In genomic region chr12:64522316-64522715, GRCh38 we compare ENCODE assay signal across 13 cellular contexts.
DNase-seq lines count a peak whose midpoint lies in the region; ATAC-seq, FAIRE-seq and TF ChIP-seq lines count a peak whose summit lies in the region.
"Had no signal": no experiment of that assay in that cellular context is flagged by ENCODE, and none has a peak within 500 bp of the region (broad histone marks: within the 10 kb centered on the region; RNA-seq: fewer than 3 reads in every experiment).

No MANE protein-coding gene starts in this region.

- H3K4me3 ChIP-seq in HepG2 (replicated peaks in 1 of 3; ENCODE audit: insufficient read depth in 1 of 3, low read depth in 2 of 3, low read length in 3 of 3) (no peak overlapping the region), right lobe of liver (no peak overlapping the region), H1 (ENCODE audit: extremely low read depth in 1 of 4, insufficient read depth in 2 of 4, low read depth in 3 of 4, low read length in 4 of 4) (no peak overlapping the region)
- H3K4me3 ChIP-seq: heart left ventricle, SJSA1 had no signal

- H3K27ac ChIP-seq in HepG2 (ENCODE audit: extremely low read length, insufficient read depth, low read length) (no peak overlapping the region), right lobe of liver (no peak overlapping the region), H1 (ENCODE audit: low read depth, low read length) (peak overlapping the region; percentile 52; the same call in 1 of the 2 replicates)
- H3K27ac ChIP-seq: heart left ventricle, SJSA1 had no signal

- in situ Hi-C loops in HepG2 (cut with HindIII; ENCODE audit: extremely low pct_ligation_motif_present, low pct_unique_long_range_greater_than_20kb), result no loop called here

- no peaks in the 10 kb centered on the region for H3K79me1 ChIP-seq in H1 (ENCODE audit: low read depth, low read length)

- no peak overlapping the region for H4K8ac ChIP-seq in H1 (ENCODE audit: extremely low read depth, insufficient read depth, low read length)

- TF ChIP-seq RAD21 in HepG2 (CRISPR knock-in tag; IDR thresholded peaks at IDR 0.05) (no peak), H1 (IDR thresholded peaks at IDR 0.05 in 1 of 2, conservative IDR thresholded peaks at IDR 0.05 in 1 of 2; ENCODE audit: low read depth in 2 of 2, low read length in 2 of 2) (no peak)

- H3K4me2 ChIP-seq in HepG2 (ENCODE audit: low read depth, low read length) (no peak overlapping the region), H1 (ENCODE audit: insufficient read depth in 1 of 2, low read depth in 2 of 2, low read length in 2 of 2) (peak overlapping the region in 1 of 2 experiments; percentile 34; a peak in 1 of 4 replicates)

- peak overlapping the region; percentile 95; the same call in 1 of the 2 replicates for H2BK5ac ChIP-seq in H1 (ENCODE audit: low read depth, low read length)

- H3K9me3 ChIP-seq in HepG2 (ENCODE audit: low read length) (no peaks in the 10 kb centered on the region), right lobe of liver (no peaks in the 10 kb centered on the region), H1 (ENCODE audit: insufficient read depth in 2 of 2, low read depth in 1 of 2, low read length in 1 of 2) (no peaks in the 10 kb centered on the region)
- H3K9me3 ChIP-seq: heart left ventricle, SJSA1 had no signal

- peak overlapping the region; percentile 27 for H3K27ac Mint-ChIP-seq in type B pancreatic cell
- H3K27ac Mint-ChIP-seq: mesothelial cell of epicardium had no signal

- H3K4me1 ChIP-seq in HepG2 (ENCODE audit: insufficient read depth, low read length) (0 out of 2 replicates have a peak, but pooled peaks cover 8% of the 10 kb centered on the region), right lobe of liver (no peaks in the 10 kb centered on the region), H1 (replicated peaks in 1 of 4; ENCODE audit: control insufficient read depth in 3 of 4, insufficient read depth in 4 of 4, low read length in 3 of 4) (peaks cover 0 to 12% (median 10%) of the 10 kb centered on the region in 4 experiments; a peak in 6 of 7 replicates)
- H3K4me1 ChIP-seq: heart left ventricle had no signal

- no peaks in the 10 kb centered on the region for H3K23me2 ChIP-seq in H1 (ENCODE audit: low read depth, low read length)

- peak overlapping the region; percentile 91 for H2BK120ac ChIP-seq in H1 (replicated peaks; ENCODE audit: low read depth, low read length)

- H3K56ac ChIP-seq in H1 (replicated peaks; ENCODE audit: insufficient read length, low read depth, low read length), result peak overlapping the region; percentile 65

- H3K4me1 Mint-ChIP-seq in type B pancreatic cell (ENCODE audit: unreplicated experiment), result peaks cover 13% of the 10 kb centered on the region

- peak overlapping the region; percentile 66; the same call in 1 of the 2 replicates for H2BK20ac ChIP-seq in H1 (ENCODE audit: low read length)

- no peaks in the 10 kb centered on the region for H3K9me3 Mint-ChIP-seq in type B pancreatic cell
- H3K9me3 Mint-ChIP-seq: mesothelial cell of epicardium had no signal

- FAIRE-seq in HepG2 (lab: Jason Lieb, UNC) (no peak), H1 (lab: Jason Lieb, UNC) (peak; percentile 7)

- H3K18ac ChIP-seq in H1 (ENCODE audit: extremely low read depth, low read length), result peak overlapping the region; percentile 51; the same call in 1 of the 2 replicates

- H2AFZ ChIP-seq in HepG2 (ENCODE audit: low read length) (no peak overlapping the region), H1 (ENCODE audit: low read length) (0 out of 2 replicates have a peak overlapping the region, but pooled peaks have one; percentile 45)

- peak overlapping the region; percentile 88 for H3K4ac ChIP-seq in H1 (replicated peaks; ENCODE audit: insufficient read length, low read depth, low read length)

- POLR2A ChIA-PET in HepG2 (lab: Yijun Ruan, JAX) (no interaction called here), H1 (lab: Charles Lee; ENCODE audit: partially characterized antibody) (interaction anchor here (0.8 to 1.5 kb wide), 7 partner anchors 10 to 88 kb away, joined by 3 to 4 read pairs (median 3); partner anchors contain the start of gene RASSF3)

- intact Hi-C loops in HepG2 (cut with micrococcal nuclease; ENCODE audit: unreplicated experiment) (no loop called here), right lobe of liver (cut with DNase I) (no loop called here)

- no TSS peak for BruUV-seq in HepG2 (replicated peaks; lab: Mats Ljungman, UMichigan)

- H4K91ac ChIP-seq in H1 (replicated peaks; ENCODE audit: insufficient read length, low read length), result peak overlapping the region; percentile 92

- H3K36me3 Mint-ChIP-seq in type B pancreatic cell, result no peaks in the 10 kb centered on the region
- H3K36me3 Mint-ChIP-seq: mesothelial cell of epicardium had no signal

- H4K5ac ChIP-seq in H1 (ENCODE audit: insufficient read length, low read depth, low read length), result peak overlapping the region; percentile 57

- H2BK15ac ChIP-seq in H1 (ENCODE audit: low read length), result no peak overlapping the region

- H3K9ac ChIP-seq in HepG2 (ENCODE audit: insufficient read depth, low read depth, low read length) (no peak overlapping the region), H1 (replicated peaks in 1 of 4; ENCODE audit: extremely low read depth in 1 of 4, low read depth in 3 of 4, low read length in 3 of 4) (peak overlapping the region in 2 of 4 experiments; percentile 26 to 65; a peak in 3 of 7 replicates)

- H3K79me2 ChIP-seq in HepG2 (ENCODE audit: insufficient read depth, low read length), result no peaks in the 10 kb centered on the region
- no peaks in the 10 kb centered on the region for H3K79me2 ChIP-seq in H1 (ENCODE audit: control insufficient read depth in 1 of 2, insufficient read depth in 2 of 2, low read length in 2 of 2)

- no peak overlapping the region for H3K4me3 Mint-ChIP-seq in type B pancreatic cell
- H3K4me3 Mint-ChIP-seq: mesothelial cell of epicardium had no signal

- 48% methylated on average over 5 of the region's 5 CpGs for WGBS in HepG2 (ENCODE audit: low lambda C conversion rate)
- WGBS in right lobe of liver (ENCODE audit: insufficient coverage, low coverage, low lambda C conversion rate, missing lambda C conversion rate), result 26% methylated on average over 5 of the region's 5 CpGs
- 41% methylated on average over 5 of the region's 5 CpGs; no CpG with 5 or more reads in 1 of the 2 experiments for WGBS in H1 (ENCODE audit: extremely low coverage in 1 of 2, insufficient coverage in 1 of 2, insufficient read length in 1 of 2, insufficient replicate concordance in 2 of 2, low coverage in 1 of 2, low lambda C conversion rate in 2 of 2, missing lambda C conversion rate in 1 of 2), 2 experiments

- TF ChIP-seq EP300 in HepG2 (IDR thresholded peaks at IDR 0.05; ENCODE audit: low read depth in 2 of 2, low read length in 2 of 2), result no peak
- no peak for TF ChIP-seq EP300 in HepG2 (CRISPR knock-in tag; IDR thresholded peaks at IDR 0.05; ENCODE audit: borderline replicate concordance)
- no peak for TF ChIP-seq EP300 in H1 (IDR thresholded peaks at IDR 0.05; ENCODE audit: borderline replicate concordance in 1 of 2, low read depth in 2 of 2, low read length in 2 of 2)

- CTCF ChIA-PET in HepG2 (lab: Yijun Ruan, JAX; ENCODE audit: low intra/inter-chr PET ratio, low total read pairs) (no interaction called here), H1 (lab: Charles Lee; ENCODE audit: partially characterized antibody) (interaction anchor here (0.8 to 3.8 kb wide), 4 partner anchors 13 to 175 kb away, joined by 4 to 24 read pairs (median 5); no protein-coding TSS in a partner anchor)

- no peak for TF ChIP-seq CTCF in HepG2 (CRISPR knock-in tag; IDR thresholded peaks at IDR 0.05)
- no peak for TF ChIP-seq CTCF in right lobe of liver (IDR thresholded peaks at IDR 0.05)
- no peak for TF ChIP-seq CTCF in H1 (IDR thresholded peaks at IDR 0.05; ENCODE audit: control extremely low read depth in 1 of 3, insufficient read depth in 1 of 3, low read depth in 1 of 3, low read length in 3 of 3)
- no peak for TF ChIP-seq CTCF in type B pancreatic cell (conservative IDR thresholded peaks at IDR 0.05)

- no peaks in the 10 kb centered on the region for H3K27me3 Mint-ChIP-seq in type B pancreatic cell

- no peaks in the 10 kb centered on the region for H4K20me1 ChIP-seq in HepG2 (ENCODE audit: insufficient read depth, low read length)
- H4K20me1 ChIP-seq in H1 (replicated peaks in 1 of 2; ENCODE audit: control insufficient read depth in 1 of 2, insufficient read depth in 2 of 2, low read length in 2 of 2), result no peaks in the 10 kb centered on the region

- H3K36me3 ChIP-seq in HepG2 (replicated peaks in 1 of 2; ENCODE audit: control insufficient read depth in 1 of 2, insufficient read depth in 2 of 2, low read length in 2 of 2), result no peaks in the 10 kb centered on the region
- no peaks in the 10 kb centered on the region for H3K36me3 ChIP-seq in right lobe of liver
- no peaks in the 10 kb centered on the region for H3K36me3 ChIP-seq in H1 (ENCODE audit: control insufficient read depth in 2 of 4, insufficient read depth in 4 of 4, low read length in 3 of 4)
- H3K36me3 ChIP-seq: heart left ventricle, SJSA1 had no signal

- H3K14ac ChIP-seq in H1 (ENCODE audit: insufficient read length), result no peak overlapping the region

- no peaks in the 10 kb centered on the region for H3K27me3 ChIP-seq in HepG2 (ENCODE audit: control insufficient read depth in 1 of 2, insufficient read depth in 2 of 2, low read length in 2 of 2)
- no peaks in the 10 kb centered on the region for H3K27me3 ChIP-seq in right lobe of liver
- H3K27me3 ChIP-seq in H1 (replicated peaks in 1 of 4; ENCODE audit: control insufficient read depth in 3 of 4, extremely low read depth in 1 of 4, insufficient read depth in 3 of 4, low read length in 3 of 4), result no peaks in the 10 kb centered on the region
- H3K27me3 ChIP-seq: heart left ventricle, SJSA1 had no signal

- H2BK12ac ChIP-seq in H1 (ENCODE audit: low read depth, low read length), result peak overlapping the region; percentile 71; the same call in 1 of the 2 replicates

- no peak overlapping the region for H3K23ac ChIP-seq in H1 (ENCODE audit: insufficient read length)

- ATAC-seq in HepG2 (no peak), right lobe of liver (no peak), GM21528 (IDR thresholded peaks at IDR 0.05; ENCODE audit: low FRiP score, unreplicated experiment) (no peak)
- ATAC-seq: heart left ventricle had no signal

- DNase-seq in HepG2 (ENCODE audit: low spot score) (no peak), right lobe of liver (no peak), NCI-H748 treated with DMSO at 0.1 percent for 48 hours (lab: John Stamatoyannopoulos, UW) (peak; percentile 53), H1 (ENCODE audit: low read depth in 1 of 2, low spot score in 2 of 2) (no peak), type B pancreatic cell (ENCODE audit: extremely low spot score, unreplicated experiment) (no peak), NCI-H2029 treated with DMSO at 0.1 percent for 48 hours (lab: John Stamatoyannopoulos, UW) (no peak)
- DNase-seq in activated CD4-positive, alpha-beta T cell treated with anti-CD3 and anti-CD28 coated beads for 48 hours, result no peak
- DNase-seq: caudate nucleus; heart left ventricle; stimulated activated CD4-positive, alpha-beta T cell treated with anti-CD3 and anti-CD28 coated beads, Interleukin-15, amount 100 ng/mL, for 24 hours had no signal

- TF ChIP-seq POLR2A in HepG2 (IDR thresholded peaks at IDR 0.05; ENCODE audit: insufficient read depth in 1 of 2, low read depth in 2 of 2, low read length in 2 of 2) (no peak), right lobe of liver (IDR thresholded peaks at IDR 0.05) (no peak), H1 (IDR thresholded peaks at IDR 0.05; ENCODE audit: control extremely low read depth in 1 of 2, low read depth in 2 of 2, low read length in 2 of 2) (no peak)

- no peak overlapping the region for H2AK5ac ChIP-seq in H1 (ENCODE audit: low read depth, low read length)

Comparison
In these comparisons a context has a peak if more than half of its experiments do, and no peak if none do; other contexts are left out.
1. Of the 41 proteins assayed by ChIP-seq in both HepG2 and H1: peak only in HepG2: none; only in H1: MAX; in both: none; in neither: 40.